8 cellular contexts compared by ENCODE assay signal in the genomic region with DNA sequence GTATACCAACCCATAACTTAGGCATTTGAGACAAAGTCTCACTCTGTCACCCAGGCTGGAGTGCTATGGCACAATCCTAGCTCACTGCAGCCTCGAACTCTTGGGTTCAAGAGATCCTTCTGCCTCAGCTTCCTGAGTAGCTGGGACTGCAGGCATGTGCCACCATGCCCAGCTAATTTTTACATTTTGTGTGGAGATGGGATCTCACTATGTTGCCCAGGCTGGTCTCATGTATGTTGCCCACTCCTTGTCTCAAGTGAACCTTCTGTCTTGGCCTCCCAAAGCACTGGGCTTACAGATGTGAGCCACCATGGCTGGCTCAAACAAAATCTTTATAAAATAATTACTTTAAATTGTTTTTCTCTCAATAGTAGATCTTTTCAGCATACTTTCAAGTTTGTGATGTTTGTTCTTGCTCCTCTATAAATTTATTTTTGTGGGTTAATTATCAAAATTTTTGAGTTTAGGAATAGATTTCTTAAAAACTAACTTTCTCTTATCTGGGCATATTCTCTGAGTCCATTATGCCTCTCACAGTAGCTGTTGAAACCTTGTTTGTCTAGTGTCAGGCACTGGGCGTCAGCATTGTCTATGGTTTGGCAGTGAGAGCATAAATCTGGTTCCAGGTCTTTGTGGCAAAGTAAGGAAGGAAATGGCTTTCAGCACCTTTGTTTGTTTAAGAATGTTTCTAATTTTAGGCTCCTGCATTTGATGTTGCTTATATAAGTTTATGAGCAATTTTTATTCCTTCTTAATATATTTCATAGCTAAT. TPM values are rescaled to one million over a fixed set of nuclear protein-coding genes. Genes with fewer than 3 reads are reported as not detected.
DNase-seq lines count a peak whose midpoint lies in the region; ATAC-seq, FAIRE-seq and TF ChIP-seq lines count a peak whose summit lies in the region.

No MANE protein-coding gene starts in this region.

- FAIRE-seq in frontal cortex (lab: Jason Lieb, UNC) = peak; percentile 93

- CTCF ChIA-PET in GM10248 (lab: Yijun Ruan, JAX) = interaction anchor here (0.8 to 3.9 kb wide), 7 partner anchors 10 to 21 kb away, joined by 3 to 23 read pairs (median 4); no protein-coding TSS in a partner anchor

- POLR2A ChIA-PET in GM10248 (lab: Yijun Ruan, JAX) = no interaction called here

- ATAC-seq in HG03135 (IDR thresholded peaks at IDR 0.05; ENCODE audit: unreplicated experiment) = peak; percentile 60
- ATAC-seq in HG02884 (IDR thresholded peaks at IDR 0.05; ENCODE audit: unreplicated experiment) = no peak
- ATAC-seq in GM19467 (IDR thresholded peaks at IDR 0.05; ENCODE audit: unreplicated experiment) = no peak

- DNase-seq in GM10248 (ENCODE audit: extremely low spot score) (peak; percentile 34), frontal cortex (ENCODE audit: low spot score in 2 of 2) (peak; percentile 19 to 31), DMS79 treated with DMSO at 0.1 percent for 48 hours (lab: John Stamatoyannopoulos, UW) (no peak)
- peak; percentile 45 to 48 for DNase-seq in activated CD4-positive, alpha-beta T cell treated with anti-CD3 and anti-CD28 coated beads, Interleukin-2, amount 50 U/mL, for 4 hours
- peak in 2 of 3 experiments; percentile 15 to 27 for DNase-seq in stimulated activated CD4-positive, alpha-beta T cell treated with anti-CD3 and anti-CD28 coated beads, TNF-alpha, amount 100 ng/mL, for 4 hours (ENCODE audit: low read depth in 3 of 3)

- peak; percentile 65 for TF ChIP-seq CTCF in GM10248 (IDR thresholded peaks at IDR 0.05; ENCODE audit: control extremely low read depth, extremely low read depth, low read depth, missing control alignments)

RNA-seq across cellular contexts. Expression of a gene that starts 38.7 kb away (rescaled TPM):
- 64.4 TPM for total RNA-seq in frontal cortex

RNA-seq across cellular contexts. Expression of a gene that starts 38.8 kb away (rescaled TPM):
- total RNA-seq in frontal cortex = 29.8 TPM
